8 cellular contexts compared by ENCODE assay signal in genomic region chr18:62249478-62250097, GRCh38.
DNase-seq lines count a peak whose midpoint lies in the region; ATAC-seq and TF ChIP-seq lines count a peak whose summit lies in the region.

No MANE protein-coding gene starts in this region.

- no peak overlapping the region for H3K4ac ChIP-seq in mesenchymal stem cell (ENCODE audit: low read depth in 1 of 2, low read length in 2 of 2)

- no CpG with 5 or more reads among the region's 3 CpGs for WGBS in mesenchymal stem cell

- no peak overlapping the region for H2AFZ ChIP-seq in mesenchymal stem cell (ENCODE audit: low read depth, low read length)

- no peak overlapping the region for H2AK5ac ChIP-seq in mesenchymal stem cell (ENCODE audit: low read length, severe bottlenecking)

- H3K27me3 Mint-ChIP-seq in activated CD4-positive, alpha-beta memory T cell treated with anti-CD3 and anti-CD28 coated beads, Interleukin-2, amount 10 ng/mL, durations not matched to agents 7 days and 5 days, result no peaks in the 10 kb centered on the region

- peaks cover 11% of the 10 kb centered on the region for H3K36me3 Mint-ChIP-seq in activated CD4-positive, alpha-beta memory T cell treated with anti-CD3 and anti-CD28 coated beads, Interleukin-2, amount 10 ng/mL, durations not matched to agents 7 days and 5 days (ENCODE audit: low read depth)

- H3K27ac ChIP-seq in effector memory CD4-positive, alpha-beta T cell (ENCODE audit: insufficient read depth, low read length, poor library complexity, severe bottlenecking), result no peak overlapping the region
- H3K27ac ChIP-seq in mesenchymal stem cell (ENCODE audit: low read length, poor library complexity, severe bottlenecking), result no peak overlapping the region

- peaks cover 14% of the 10 kb centered on the region for H3K36me3 ChIP-seq in effector memory CD4-positive, alpha-beta T cell (ENCODE audit: control insufficient read depth, insufficient read depth, low read length)
- H3K36me3 ChIP-seq in mesenchymal stem cell (ENCODE audit: control insufficient read depth in 1 of 2, insufficient read depth in 2 of 2, low read depth in 1 of 2, low read length in 2 of 2), result peaks cover 0 to 62% of the 10 kb centered on the region in 2 experiments

- no peak overlapping the region for H3K23ac ChIP-seq in mesenchymal stem cell (ENCODE audit: low read length in 2 of 2)

- H2BK15ac ChIP-seq in mesenchymal stem cell (ENCODE audit: low read depth, poor library complexity, severe bottlenecking), result no peak overlapping the region

- H3K9me3 ChIP-seq in effector memory CD4-positive, alpha-beta T cell (ENCODE audit: control insufficient read depth, low read length), result no peaks in the 10 kb centered on the region
- no peaks in the 10 kb centered on the region for H3K9me3 ChIP-seq in mesenchymal stem cell (ENCODE audit: control insufficient read depth, low read length)

- H3K27ac Mint-ChIP-seq in activated CD4-positive, alpha-beta memory T cell treated with anti-CD3 and anti-CD28 coated beads, Interleukin-2, amount 10 ng/mL, durations not matched to agents 7 days and 5 days, result no peak overlapping the region

- H3K14ac ChIP-seq in mesenchymal stem cell (ENCODE audit: low read length in 2 of 2), result no peak overlapping the region

- H3K4me2 ChIP-seq in mesenchymal stem cell (ENCODE audit: low read length, poor library complexity, severe bottlenecking), result no peak overlapping the region

- no peak overlapping the region for H2BK5ac ChIP-seq in mesenchymal stem cell (ENCODE audit: low read depth, low read length, poor library complexity, severe bottlenecking)

- H3K4me1 ChIP-seq in effector memory CD4-positive, alpha-beta T cell (ENCODE audit: control insufficient read depth, insufficient read depth, low read length, poor library complexity, severe bottlenecking), result no peaks in the 10 kb centered on the region
- H3K4me1 ChIP-seq in mesenchymal stem cell (ENCODE audit: control insufficient read depth, insufficient read depth, low read depth, low read length), result peaks cover 3% of the 10 kb centered on the region

- peak; percentile 66 for TF ChIP-seq CTCF in GM12872 (IDR thresholded peaks at IDR 0.05; ENCODE audit: insufficient read depth, low read depth, low read length)

- no peaks in the 10 kb centered on the region for H3K9me3 Mint-ChIP-seq in activated CD4-positive, alpha-beta memory T cell treated with anti-CD3 and anti-CD28 coated beads, Interleukin-2, amount 10 ng/mL, durations not matched to agents 7 days and 5 days

- no peak overlapping the region for H2BK12ac ChIP-seq in mesenchymal stem cell (ENCODE audit: low read length in 2 of 2)

- no peak overlapping the region for H3K4me3 ChIP-seq in effector memory CD4-positive, alpha-beta T cell (ENCODE audit: insufficient read depth, low read depth, low read length, poor library complexity, severe bottlenecking)
- H3K4me3 ChIP-seq in mesenchymal stem cell (ENCODE audit: insufficient read depth in 1 of 2, low read depth in 1 of 2, low read length in 2 of 2), result no peak overlapping the region

- no peak overlapping the region for H3K18ac ChIP-seq in mesenchymal stem cell (ENCODE audit: low read depth in 1 of 2, low read length in 2 of 2)

- ATAC-seq in HG03439 (IDR thresholded peaks at IDR 0.05; ENCODE audit: unreplicated experiment), result peak; percentile 70
- no peak for ATAC-seq in HG03442 (IDR thresholded peaks at IDR 0.05; ENCODE audit: unreplicated experiment)

- no peak overlapping the region for H2BK120ac ChIP-seq in mesenchymal stem cell (ENCODE audit: low read depth, low read length)

- H3K4me1 Mint-ChIP-seq in activated CD4-positive, alpha-beta memory T cell treated with anti-CD3 and anti-CD28 coated beads, Interleukin-2, amount 10 ng/mL, durations not matched to agents 7 days and 5 days, result no peaks in the 10 kb centered on the region

- CTCF ChIA-PET in activated CD4-positive, alpha-beta memory T cell treated with anti-CD3 and anti-CD28 coated beads, Interleukin-2, amount 10 ng/mL, durations not matched to agents 7 days and 5 days (lab: Charles Lee), result interaction anchor here (0.9 to 4.3 kb wide), 23 partner anchors 10 to 335 kb away, joined by 3 to 41 read pairs (median 5); partner anchors contain the start of genes PIGN, RELCH and TNFRSF11A

- peak; percentile 84 for DNase-seq in NCI-H748 (lab: John Stamatoyannopoulos, UW; ENCODE audit: unreplicated experiment)
- peak; percentile 74 for DNase-seq in activated CD4-positive, alpha-beta memory T cell treated with anti-CD3 and anti-CD28 coated beads, Interleukin-2, amount 10 ng/mL, durations not matched to agents 7 days and 5 days
- peak; percentile 36 to 62 (median 39) for DNase-seq in effector memory CD4-positive, alpha-beta T cell
- DNase-seq in mesenchymal stem cell, result peak; percentile 80
- DNase-seq in stimulated activated CD8-positive, alpha-beta memory T cell treated with anti-CD3 and anti-CD28 coated beads, Interleukin-15, amount 100 ng/mL, for 4 hours (ENCODE audit: low read depth in 2 of 2), result peak; percentile 4 to 37

- H4K8ac ChIP-seq in mesenchymal stem cell (ENCODE audit: low read length), result no peak overlapping the region

- H3K9ac ChIP-seq in mesenchymal stem cell (ENCODE audit: low read length), result no peak overlapping the region

- no peaks in the 10 kb centered on the region for H3K27me3 ChIP-seq in effector memory CD4-positive, alpha-beta T cell (replicated peaks; ENCODE audit: control insufficient read depth, insufficient read depth, low read length, poor library complexity, severe bottlenecking)
- no peaks in the 10 kb centered on the region for H3K27me3 ChIP-seq in mesenchymal stem cell (ENCODE audit: control insufficient read depth in 1 of 2, insufficient read depth in 1 of 2, low read length in 2 of 2)

- peaks cover 2% of the 10 kb centered on the region for H3K79me1 ChIP-seq in mesenchymal stem cell (replicated peaks; ENCODE audit: low read length, poor library complexity, severe bottlenecking)

- POLR2A ChIA-PET in activated CD4-positive, alpha-beta memory T cell treated with anti-CD3 and anti-CD28 coated beads, Interleukin-2, amount 10 ng/mL, durations not matched to agents 7 days and 5 days (lab: Charles Lee), result interaction anchor here (3.0 kb wide), 1 partner anchor 62 kb away, joined by 17 read pairs; the partner anchor contains the start of genes PIGN and RELCH

- H3K4me3 Mint-ChIP-seq in activated CD4-positive, alpha-beta memory T cell treated with anti-CD3 and anti-CD28 coated beads, Interleukin-2, amount 10 ng/mL, durations not matched to agents 7 days and 5 days, result no peak overlapping the region

- no peak overlapping the region for H4K91ac ChIP-seq in mesenchymal stem cell (ENCODE audit: low read length)

Comparison
In these comparisons a context has a peak if more than half of its experiments do, and no peak if none do; other contexts are left out.
1. DNase-seq: peak in every context shown above with its lines; median percentile 84 in NCI-H748; 80 in mesenchymal stem cell; 74 in activated CD4-positive, alpha-beta memory T cell treated with anti-CD3 and anti-CD28 coated beads, Interleukin-2, amount 10 ng/mL, durations not matched to agents 7 days and 5 days; 39 in effector memory CD4-positive, alpha-beta T cell; 20 in stimulated activated CD8-positive, alpha-beta memory T cell treated with anti-CD3 and anti-CD28 coated beads, Interleukin-15, amount 100 ng/mL, for 4 hours.